In the genomic region with DNA sequence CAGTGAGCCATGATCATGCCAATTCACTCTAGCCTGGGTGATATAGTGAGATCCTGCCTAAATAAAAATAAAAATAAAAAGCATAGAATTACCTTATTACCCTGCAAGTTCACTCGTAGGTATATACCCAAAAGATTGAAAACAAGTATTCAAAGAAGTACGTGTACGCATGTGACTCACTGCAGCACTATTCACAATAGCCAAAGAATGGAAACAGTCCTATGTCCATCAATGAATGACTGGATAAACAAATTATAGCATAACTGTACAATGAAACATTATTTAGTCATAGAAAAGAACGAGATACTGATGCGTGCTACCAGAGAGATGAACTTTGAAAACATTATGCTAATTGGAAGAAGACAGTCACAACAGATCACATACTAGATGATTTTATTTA, we compare ENCODE assay signal across 25 cellular contexts.
DNase-seq lines count a peak whose midpoint lies in the region; ATAC-seq and TF ChIP-seq lines count a peak whose summit lies in the region.
"Had no signal": no experiment of that assay in that cellular context is flagged by ENCODE, and none has a peak within 500 bp of the region (broad histone marks: within the 10 kb centered on the region; RNA-seq: fewer than 3 reads in every experiment).

No MANE protein-coding gene starts in this region.

- no peaks in the 10 kb centered on the region for H3K36me3 Mint-ChIP-seq in CD8-positive, alpha-beta T cell

- no peaks in the 10 kb centered on the region for H3K79me2 ChIP-seq in PC-3 (ENCODE audit: low read length)
- H3K79me2 ChIP-seq in osteoblast (ENCODE audit: insufficient read depth, low read length): no peaks in the 10 kb centered on the region
- no peaks in the 10 kb centered on the region for H3K79me2 ChIP-seq in MM.1S (ENCODE audit: low read length)

- H3K9me2 ChIP-seq in PC-3 (replicated peaks; ENCODE audit: low read length) (no peaks in the 10 kb centered on the region), MM.1S (replicated peaks; ENCODE audit: insufficient read depth, low read length) (no peaks in the 10 kb centered on the region)

- H3K36me3 ChIP-seq in BJ (ENCODE audit: control insufficient read depth, insufficient read depth, low read length) (no peaks in the 10 kb centered on the region), PC-3 (ENCODE audit: low read depth, low read length) (no peaks in the 10 kb centered on the region), osteoblast (ENCODE audit: insufficient read depth, low read length) (no peaks in the 10 kb centered on the region), MM.1S (replicated peaks; ENCODE audit: insufficient read depth, low read length) (no peaks in the 10 kb centered on the region)
- no peaks in the 10 kb centered on the region for H3K36me3 ChIP-seq in CD8-positive, alpha-beta T cell (ENCODE audit: insufficient read depth, low read length)
- H3K36me3 ChIP-seq: ascending aorta, suprapubic skin had no signal

- CTCF ChIA-PET in BJ (lab: Yijun Ruan, JAX): no interaction called here
- CTCF ChIA-PET in PC-3 (lab: Charles Lee): no interaction called here
- CTCF ChIA-PET in CD8-positive, alpha-beta T cell (lab: Charles Lee): no interaction called here

- intact Hi-C loops in PC-3 (cut with micrococcal nuclease): no loop called here
- intact Hi-C loops in CD8-positive, alpha-beta T cell (cut with DNase I, micrococcal nuclease): no loop called here

- H3K4me1 ChIP-seq in PC-3 (ENCODE audit: insufficient read depth, low read length) (peaks cover 34% of the 10 kb centered on the region), osteoblast (ENCODE audit: insufficient read depth, low read length) (no peaks in the 10 kb centered on the region), MM.1S (ENCODE audit: low read length) (no peaks in the 10 kb centered on the region)
- no peaks in the 10 kb centered on the region for H3K4me1 ChIP-seq in CD8-positive, alpha-beta T cell (ENCODE audit: insufficient read depth, low read length)
- H3K4me1 ChIP-seq: ascending aorta, suprapubic skin had no signal

- no peaks in the 10 kb centered on the region for H3K9me3 ChIP-seq in PC-3 (ENCODE audit: low read length)
- H3K9me3 ChIP-seq in osteoblast (ENCODE audit: low read depth, low read length): no peaks in the 10 kb centered on the region
- no peaks in the 10 kb centered on the region for H3K9me3 ChIP-seq in CD8-positive, alpha-beta T cell (ENCODE audit: low read length)
- H3K9me3 ChIP-seq in MM.1S (replicated peaks; ENCODE audit: insufficient read depth, low read length): no peaks in the 10 kb centered on the region
- H3K9me3 ChIP-seq: ascending aorta, suprapubic skin had no signal

- H3K27me3 ChIP-seq in BJ (ENCODE audit: control insufficient read depth, insufficient read depth, low read length) (no peaks in the 10 kb centered on the region), PC-3 (ENCODE audit: low read length) (no peaks in the 10 kb centered on the region), osteoblast (ENCODE audit: insufficient read depth, low read length) (no peaks in the 10 kb centered on the region), MM.1S (replicated peaks; ENCODE audit: insufficient read depth, low read length) (no peaks in the 10 kb centered on the region)
- H3K27me3 ChIP-seq in CD8-positive, alpha-beta T cell (ENCODE audit: insufficient read depth, low read length): no peaks in the 10 kb centered on the region
- H3K27me3 ChIP-seq: ascending aorta, suprapubic skin had no signal

- H3K27me3 Mint-ChIP-seq in CD8-positive, alpha-beta T cell (ENCODE audit: low read depth): no peaks in the 10 kb centered on the region
- H3K27me3 Mint-ChIP-seq: activated CD8-positive, alpha-beta T cell treated with anti-CD3 and anti-CD28 coated beads for 36 hours had no signal

- H3F3A ChIP-seq in PC-3 (ENCODE audit: low read length, unreplicated experiment): no peaks in the 10 kb centered on the region
- H3F3A ChIP-seq in MM.1S (ENCODE audit: insufficient read depth, low read length): no peaks in the 10 kb centered on the region

- BruUV-seq in PC-3 (replicated peaks; lab: Mats Ljungman, UMichigan): no TSS peak

- H3K27ac ChIP-seq in PC-3 (ENCODE audit: low read length) (peak overlapping the region; percentile 68), osteoblast (ENCODE audit: low read depth, low read length) (no peak overlapping the region), MM.1S (ENCODE audit: low read length) (no peak overlapping the region)
- H3K27ac ChIP-seq in CD8-positive, alpha-beta T cell (ENCODE audit: low read depth, low read length): no peak overlapping the region
- H3K27ac ChIP-seq: ascending aorta, coronary artery, SK-N-MC, suprapubic skin had no signal

- H3K4me3 Mint-ChIP-seq in CD8-positive, alpha-beta T cell: no peak overlapping the region
- H3K4me3 Mint-ChIP-seq: activated CD8-positive, alpha-beta T cell treated with anti-CD3 and anti-CD28 coated beads for 36 hours; activated T-cell treated with anti-CD3 and anti-CD28 coated beads, Interleukin-2, amount 50 U/mL, for 24 hours had no signal

- H3K9ac ChIP-seq in PC-3 (ENCODE audit: low read length) (no peak overlapping the region), MM.1S (ENCODE audit: low read length) (no peak overlapping the region)

- H2AFZ ChIP-seq in PC-3 (ENCODE audit: low read length) (no peak overlapping the region), osteoblast (ENCODE audit: low read length) (no peak overlapping the region), MM.1S (ENCODE audit: low read length) (no peak overlapping the region)

- ATAC-seq in PC-3: peak; percentile 99
- ATAC-seq in CD8-positive, alpha-beta T cell: no peak
- ATAC-seq: activated CD8-positive, alpha-beta T cell treated with anti-CD3 and anti-CD28 coated beads for 36 hours; HCT116; HepG2; left colon; Panc1 had no signal

- no peak for TF ChIP-seq CTCF in BJ (IDR thresholded peaks at IDR 0.05; ENCODE audit: insufficient read depth, low read depth, low read length)
- TF ChIP-seq CTCF in PC-3 (conservative IDR thresholded peaks at IDR 0.05; ENCODE audit: low read depth, low read length): no peak
- no peak for TF ChIP-seq CTCF in epithelial cell of esophagus (IDR thresholded peaks at IDR 0.05; ENCODE audit: insufficient read depth, low read depth, low read length, missing control alignments)
- TF ChIP-seq CTCF in osteoblast (IDR thresholded peaks at IDR 0.05; ENCODE audit: extremely low read depth, low read depth, low read length): no peak
- TF ChIP-seq CTCF in CD8-positive, alpha-beta T cell (IDR thresholded peaks at IDR 0.05): no peak
- no peak for TF ChIP-seq CTCF in MM.1S (IDR thresholded peaks at IDR 0.05; ENCODE audit: low read length)

- no peaks in the 10 kb centered on the region for H3K9me3 Mint-ChIP-seq in CD8-positive, alpha-beta T cell
- H3K9me3 Mint-ChIP-seq: activated CD8-positive, alpha-beta T cell treated with anti-CD3 and anti-CD28 coated beads for 36 hours; activated T-cell treated with anti-CD3 and anti-CD28 coated beads, Interleukin-2, amount 50 U/mL, for 24 hours had no signal

- 0 out of 2 replicates have a peak overlapping the region, but pooled peaks have one; percentile 35 for H3K4me2 ChIP-seq in PC-3 (ENCODE audit: low read length)
- H3K4me2 ChIP-seq in osteoblast (ENCODE audit: insufficient read depth, low read length): no peak overlapping the region
- no peak overlapping the region for H3K4me2 ChIP-seq in MM.1S (ENCODE audit: low read depth, low read length)

- H3K4me1 Mint-ChIP-seq in CD8-positive, alpha-beta T cell (ENCODE audit: low read depth): no peaks in the 10 kb centered on the region

- H3K4me3 ChIP-seq in BJ (ENCODE audit: low read depth, low read length) (no peak overlapping the region), PC-3 (ENCODE audit: low read length) (no peak overlapping the region), epithelial cell of esophagus (ENCODE audit: low read length) (no peak overlapping the region), osteoblast (ENCODE audit: insufficient read depth, low read length) (no peak overlapping the region), MM.1S (ENCODE audit: low read length) (no peak overlapping the region)
- H3K4me3 ChIP-seq in CD8-positive, alpha-beta T cell (ENCODE audit: low read depth, low read length): no peak overlapping the region
- H3K4me3 ChIP-seq: ascending aorta, coronary artery, SK-N-MC, suprapubic skin had no signal

- no peak overlapping the region for H3K27ac Mint-ChIP-seq in CD8-positive, alpha-beta T cell
- H3K27ac Mint-ChIP-seq: activated CD8-positive, alpha-beta T cell treated with anti-CD3 and anti-CD28 coated beads for 36 hours; activated T-cell treated with anti-CD3 and anti-CD28 coated beads, Interleukin-2, amount 50 U/mL, for 24 hours had no signal

- POLR2A ChIA-PET in BJ (lab: Charles Lee) (no interaction called here), PC-3 (lab: Charles Lee; ENCODE audit: unreplicated experiment) (no interaction called here)
- POLR2A ChIA-PET in CD8-positive, alpha-beta T cell (lab: Charles Lee): no interaction called here

- DNase-seq in BJ (ENCODE audit: low read depth) (peak; percentile 6), PC-3 (peak; percentile 84), epithelial cell of esophagus (ENCODE audit: low read depth) (peak; percentile 33), osteoblast (ENCODE audit: insufficient read length, low spot score, missing footprints) (peak; percentile 14), MM.1S (no peak), GOT3 (lab: John Stamatoyannopoulos, UW) (no peak), DMS114 treated with DMSO at 0.1 percent for 48 hours (lab: John Stamatoyannopoulos, UW; ENCODE audit: unreplicated experiment) (no peak)
- no peak for DNase-seq in CD8-positive, alpha-beta T cell
- DNase-seq: activated CD4-positive, CD25-positive, alpha-beta regulatory T cell; activated CD8-positive, alpha-beta T cell treated with anti-CD3 and anti-CD28 coated beads for 36 hours; activated naive CD4-positive, alpha-beta T cell treated with Interleukin-2 at 50 U/mL for 16 hours; activated T-cell treated with anti-CD3 and anti-CD28 coated beads, Interleukin-2, amount 50 U/mL, for 24 hours; AML-193; COR-L47; left colon; NCI-H1694; NCI-H345; T1000 had no signal

- no peaks in the 10 kb centered on the region for H4K20me1 ChIP-seq in PC-3 (ENCODE audit: low read length)
- no peaks in the 10 kb centered on the region for H4K20me1 ChIP-seq in osteoblast (ENCODE audit: insufficient read depth, low read length)
- H4K20me1 ChIP-seq in MM.1S (ENCODE audit: insufficient read depth, low read length): no peaks in the 10 kb centered on the region

Comparison
In these comparisons a context has a peak if more than half of its experiments do, and no peak if none do; other contexts are left out.
1. DNase-seq: peak in BJ (single experiment), PC-3 (single experiment), epithelial cell of esophagus (single experiment) and osteoblast (single experiment); none in CD8-positive, alpha-beta T cell (0 of 7), MM.1S (single experiment), GOT3 (single experiment) and DMS114 treated with DMSO at 0.1 percent for 48 hours (single experiment).